19 cellular contexts compared by ENCODE assay signal in genomic region chr7:93569189-93569588, GRCh38. TPM values are rescaled to one million over a fixed set of nuclear protein-coding genes. Genes with fewer than 3 reads are reported as not detected.
DNase-seq lines count a peak whose midpoint lies in the region; ATAC-seq and FAIRE-seq lines count a peak whose summit lies in the region.
"Had no signal": no experiment of that assay in that cellular context is flagged by ENCODE, and none has a peak within 500 bp of the region (broad histone marks: within the 10 kb centered on the region; RNA-seq: fewer than 3 reads in every experiment).

No MANE protein-coding gene starts in this region.

- H3K4me3 ChIP-seq in mesendoderm (ENCODE audit: low read length), result no peak overlapping the region

- ATAC-seq in GM19452 (IDR thresholded peaks at IDR 0.05; ENCODE audit: unreplicated experiment) (no peak), T-cell (replicated peaks in 1 of 4) (no peak)

- H3K36me3 ChIP-seq in mesendoderm (ENCODE audit: control insufficient read depth, insufficient read depth, low read length), result no peaks in the 10 kb centered on the region
- H3K36me3 ChIP-seq: BE2C had no signal

- no peak overlapping the region for H3K4ac ChIP-seq in mesendoderm (ENCODE audit: low read depth, low read length)

- no peak overlapping the region for H3K4me3 Mint-ChIP-seq in T-cell
- H3K4me3 Mint-ChIP-seq: CD4-positive, alpha-beta memory T cell had no signal

- no peak overlapping the region for H2BK120ac ChIP-seq in mesendoderm (ENCODE audit: low read depth, low read length)

- H3K56ac ChIP-seq in mesendoderm (ENCODE audit: low read length), result no peak overlapping the region

- H2BK5ac ChIP-seq in mesendoderm (ENCODE audit: low read length), result no peak overlapping the region

- H3K23ac ChIP-seq in mesendoderm (ENCODE audit: low read length), result no peak overlapping the region

- no peaks in the 10 kb centered on the region for H3K4me1 ChIP-seq in mesendoderm (ENCODE audit: control insufficient read depth, low read depth, low read length)
- H3K4me1 ChIP-seq: BE2C had no signal

- peak; percentile 43 for DNase-seq in RCC 7860 (ENCODE audit: low spot score)
- DNase-seq in astrocyte of the hippocampus (ENCODE audit: low read depth, low spot score), result peak; percentile 20
- DNase-seq in mesendoderm, result peak; percentile 75
- no peak for DNase-seq in occipital lobe (lab: John Stamatoyannopoulos, UW)
- DNase-seq in activated CD4-positive, CD25-positive, alpha-beta regulatory T cell (lab: John Stamatoyannopoulos, UW), result no peak
- no peak for DNase-seq in T-cell
- DNase-seq: BE2C; CD4-positive, alpha-beta memory T cell; DMS153; DND-41; GDM1 had no signal

- H2BK15ac ChIP-seq in mesendoderm (replicated peaks; ENCODE audit: low read depth), result no peak overlapping the region

- H4K8ac ChIP-seq in mesendoderm (ENCODE audit: low read depth, low read length), result no peak overlapping the region

- no peak overlapping the region for H4K5ac ChIP-seq in mesendoderm (ENCODE audit: low read length)

- peak; percentile 30 for FAIRE-seq in RCC 7860 (lab: Jason Lieb, UNC)
- FAIRE-seq: A204.1, D721Med, GM12892, GM19239, H54 had no signal

- no peak overlapping the region for H3K27ac Mint-ChIP-seq in T-cell
- H3K27ac Mint-ChIP-seq: CD4-positive, alpha-beta memory T cell had no signal

- H3K79me1 ChIP-seq in mesendoderm (ENCODE audit: low read length), result no peaks in the 10 kb centered on the region

- H3K18ac ChIP-seq in mesendoderm (ENCODE audit: low read length), result no peak overlapping the region

- H3K9ac ChIP-seq in mesendoderm (ENCODE audit: low read length), result no peak overlapping the region

- no peak overlapping the region for H3K4me2 ChIP-seq in mesendoderm (ENCODE audit: low read length)

- H3K27ac ChIP-seq in mesendoderm (ENCODE audit: low read depth, low read length), result no peak overlapping the region
- H3K27ac ChIP-seq: C4-2B had no signal

- POLR2A ChIA-PET in T-cell (lab: Charles Lee), result no interaction called here

- H3K4me1 Mint-ChIP-seq in T-cell, result no peaks in the 10 kb centered on the region
- H3K4me1 Mint-ChIP-seq: CD4-positive, alpha-beta memory T cell had no signal

- H2AK5ac ChIP-seq in mesendoderm (ENCODE audit: low read length), result no peak overlapping the region

- CTCF ChIA-PET in T-cell (lab: Charles Lee), result interaction anchor here in 1 of 2 donors (0.6 kb wide), 1 partner anchor 12 kb away, joined by 3 read pairs; no protein-coding TSS in a partner anchor

- WGBS in mesendoderm (ENCODE audit: extremely low coverage, insufficient coverage, low lambda C conversion rate), result no CpG with 5 or more reads among the region's 2 CpGs

- peaks cover 8 to 15% of the 10 kb centered on the region in 2 donors for H3K27me3 Mint-ChIP-seq in T-cell

- H3K79me2 ChIP-seq in mesendoderm (ENCODE audit: control insufficient read depth, insufficient read depth, low read length), result no peaks in the 10 kb centered on the region

- H3K27me3 ChIP-seq in mesendoderm (ENCODE audit: insufficient read depth, low read length, poor library complexity), result peaks cover 3% of the 10 kb centered on the region

- H3K36me3 Mint-ChIP-seq in T-cell, result no peaks in the 10 kb centered on the region
- H3K36me3 Mint-ChIP-seq: CD4-positive, alpha-beta memory T cell had no signal

- no peaks in the 10 kb centered on the region for H3K9me3 Mint-ChIP-seq in T-cell
- H3K9me3 Mint-ChIP-seq: CD4-positive, alpha-beta memory T cell had no signal

RNA-seq across cellular contexts. Expression of gene CALCR, which starts 5.3 kb away (rescaled TPM):
- polyA plus RNA-seq in mesendoderm (2013, experiment 1 of 2), result 17.3 TPM
- 16.1 TPM for polyA plus RNA-seq in mesendoderm (2013, experiment 2 of 2)
- total RNA-seq in occipital lobe (not detected), T-cell (not detected)
- total RNA-seq: CD4-positive, alpha-beta memory T cell had no signal
- polyA plus RNA-seq: AG04450; CD4-positive, alpha-beta memory T cell had no signal

Comparison
In these comparisons a context has a peak if more than half of its experiments do, and no peak if none do; other contexts are left out.
1. DNase-seq: peak in RCC 7860 (single experiment), astrocyte of the hippocampus (single experiment) and mesendoderm (single experiment); none in occipital lobe (single experiment), activated CD4-positive, CD25-positive, alpha-beta regulatory T cell (0 of 4) and T-cell (0 of 34).